In the genomic region with DNA sequence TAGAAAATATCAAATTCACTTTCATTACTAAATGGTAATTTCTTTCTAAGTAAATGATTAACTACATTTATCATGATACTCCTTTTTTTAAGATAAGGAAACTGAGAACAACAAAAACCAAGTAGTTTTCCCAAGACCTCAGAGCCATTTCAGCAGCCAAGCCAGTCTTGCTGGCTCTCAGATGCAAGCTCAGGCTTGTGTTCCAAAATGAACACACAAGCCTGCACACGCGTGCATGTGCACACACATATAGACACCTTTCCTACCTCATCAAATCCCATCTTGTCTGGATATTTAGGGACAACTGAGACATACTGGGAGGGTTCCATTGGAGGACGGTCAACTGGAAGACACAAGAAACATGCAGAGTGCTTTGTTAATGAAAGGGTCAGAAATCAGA, we compare ENCODE assay signal across 17 cellular contexts.
"Had no signal": no experiment of that assay in that cellular context is flagged by ENCODE, and none has a peak within 500 bp of the region (broad histone marks: within the 10 kb centered on the region; RNA-seq: fewer than 3 reads in every experiment).

No MANE protein-coding gene starts in this region.

- H3K4me1 ChIP-seq: prostate gland, uterus had no signal

- H3K27me3 Mint-ChIP-seq: effector memory CD8-positive, alpha-beta T cell had no signal

- H3K9me3 Mint-ChIP-seq: activated T-cell treated with anti-CD3 and anti-CD28 coated beads, Interleukin-2, amount 50 U/mL, for 72 hours; effector memory CD8-positive, alpha-beta T cell; naive B cell had no signal

- ATAC-seq: activated T-cell treated with anti-CD3 and anti-CD28 coated beads, Interleukin-2, amount 50 U/mL, for 72 hours; effector memory CD8-positive, alpha-beta T cell; gastrocnemius medialis; left ventricle myocardium superior; mucosa of descending colon; stimulated activated naive CD8-positive, alpha-beta T cell treated with anti-CD3 and anti-CD28 coated beads, Interleukin-15, Interleukin-2, amounts not matched to agents 100 U/mL and 50 U/mL, for 24 hours had no signal

- H3K9me3 ChIP-seq: gastrocnemius medialis, mucosa of descending colon, prostate gland, right atrium auricular region, tibial nerve, uterus had no signal

- H3K36me3 ChIP-seq: prostate gland, right atrium auricular region, tibial nerve, uterus had no signal

- H3K4me3 Mint-ChIP-seq: activated T-cell treated with anti-CD3 and anti-CD28 coated beads, Interleukin-2, amount 50 U/mL, for 72 hours; naive B cell had no signal

- DNase-seq: activated CD4-positive, alpha-beta T cell treated with anti-CD3 and anti-CD28 coated beads, Interleukin-2, amount 50 U/mL, for 4 hours; activated T-cell treated with anti-CD3 and anti-CD28 coated beads, Interleukin-2, amount 50 U/mL, for 72 hours; anterior cingulate cortex; dermis blood vessel endothelial cell; effector memory CD8-positive, alpha-beta T cell; gastrocnemius medialis; head of caudate nucleus; left ventricle myocardium superior; mesenchymal stem cell; mucosa of descending colon; naive B cell; stimulated activated naive CD8-positive, alpha-beta T cell treated with anti-CD3 and anti-CD28 coated beads, Interleukin-15, Interleukin-2, amounts not matched to agents 100 U/mL and 50 U/mL, for 24 hours; SW 1271; uterus had no signal

- H3K27ac ChIP-seq: tibial nerve, uterus had no signal

- H3K27me3 ChIP-seq: gastrocnemius medialis, right atrium auricular region, tibial nerve, uterus had no signal

- H3K4me3 ChIP-seq: gastrocnemius medialis, mucosa of descending colon, prostate gland, right atrium auricular region, tibial nerve, uterus had no signal

- H3K36me3 Mint-ChIP-seq: naive B cell had no signal
